ENCODE assay signal across 1 cellular context in genomic region chr14:24051789-24052655, GRCh38.
TF ChIP-seq lines count a peak whose summit lies in the region.

A gene with protein sequence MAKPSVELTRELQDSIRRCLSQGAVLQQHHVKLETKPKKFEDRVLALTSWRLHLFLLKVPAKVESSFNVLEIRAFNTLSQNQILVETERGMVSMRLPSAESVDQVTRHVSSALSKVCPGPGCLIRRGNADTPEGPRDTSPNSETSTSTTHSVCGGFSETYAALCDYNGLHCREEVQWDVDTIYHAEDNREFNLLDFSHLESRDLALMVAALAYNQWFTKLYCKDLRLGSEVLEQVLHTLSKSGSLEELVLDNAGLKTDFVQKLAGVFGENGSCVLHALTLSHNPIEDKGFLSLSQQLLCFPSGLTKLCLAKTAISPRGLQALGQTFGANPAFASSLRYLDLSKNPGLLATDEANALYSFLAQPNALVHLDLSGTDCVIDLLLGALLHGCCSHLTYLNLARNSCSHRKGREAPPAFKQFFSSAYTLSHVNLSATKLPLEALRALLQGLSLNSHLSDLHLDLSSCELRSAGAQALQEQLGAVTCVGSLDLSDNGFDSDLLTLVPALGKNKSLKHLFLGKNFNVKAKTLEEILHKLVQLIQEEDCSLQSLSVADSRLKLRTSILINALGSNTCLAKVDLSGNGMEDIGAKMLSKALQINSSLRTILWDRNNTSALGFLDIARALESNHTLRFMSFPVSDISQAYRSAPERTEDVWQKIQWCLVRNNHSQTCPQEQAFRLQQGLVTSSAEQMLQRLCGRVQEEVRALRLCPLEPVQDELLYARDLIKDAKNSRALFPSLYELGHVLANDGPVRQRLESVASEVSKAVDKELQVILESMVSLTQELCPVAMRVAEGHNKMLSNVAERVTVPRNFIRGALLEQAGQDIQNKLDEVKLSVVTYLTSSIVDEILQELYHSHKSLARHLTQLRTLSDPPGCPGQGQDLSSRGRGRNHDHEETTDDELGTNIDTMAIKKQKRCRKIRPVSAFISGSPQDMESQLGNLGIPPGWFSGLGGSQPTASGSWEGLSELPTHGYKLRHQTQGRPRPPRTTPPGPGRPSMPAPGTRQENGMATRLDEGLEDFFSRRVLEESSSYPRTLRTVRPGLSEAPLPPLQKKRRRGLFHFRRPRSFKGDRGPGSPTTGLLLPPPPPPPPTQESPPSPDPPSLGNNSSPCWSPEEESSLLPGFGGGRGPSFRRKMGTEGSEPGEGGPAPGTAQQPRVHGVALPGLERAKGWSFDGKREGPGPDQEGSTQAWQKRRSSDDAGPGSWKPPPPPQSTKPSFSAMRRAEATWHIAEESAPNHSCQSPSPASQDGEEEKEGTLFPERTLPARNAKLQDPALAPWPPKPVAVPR (N-terminal part only) (plus strand): TSS chr14:24052009. CDS start chr14:24052154, 145 bp downstream.

TF ChIP-seq in HepG2, 621 proteins besides CTCF, POLR2A, EP300 and RAD21 (continued from another document and continues in another):
- TF ChIP-seq AFF4 (CRISPR knock-in tag; IDR thresholded peaks at IDR 0.05): no peak; the same call in 1 of the 2 replicates
- TF ChIP-seq PPARG (CRISPR knock-in tag; conservative IDR thresholded peaks at IDR 0.05): peak; percentile 58; the same call in 1 of the 2 replicates
- peak; percentile 75; the same call in 1 of the 2 replicates for TF ChIP-seq ZSCAN25 (CRISPR knock-in tag; IDR thresholded peaks at IDR 0.05)
- peak; percentile 92; the same call in 1 of the 2 replicates for TF ChIP-seq SIN3A (IDR thresholded peaks at IDR 0.05; ENCODE audit: borderline replicate concordance, low read depth, low read length)
- peak; percentile 49; the same call in 1 of the 2 replicates for TF ChIP-seq ZMYM4 (CRISPR knock-in tag; IDR thresholded peaks at IDR 0.05)
- TF ChIP-seq ZNF639 (CRISPR knock-in tag; conservative IDR thresholded peaks at IDR 0.05): peak; percentile 22
- 0 out of 2 replicates have a peak, but pooled peaks have one; percentile 16 for TF ChIP-seq ZNF333 (CRISPR knock-in tag; IDR thresholded peaks at IDR 0.05; ENCODE audit: borderline replicate concordance)
- peak; percentile 53 for TF ChIP-seq ZGPAT (CRISPR knock-in tag; IDR thresholded peaks at IDR 0.05)
- TF ChIP-seq, protein P1, sequence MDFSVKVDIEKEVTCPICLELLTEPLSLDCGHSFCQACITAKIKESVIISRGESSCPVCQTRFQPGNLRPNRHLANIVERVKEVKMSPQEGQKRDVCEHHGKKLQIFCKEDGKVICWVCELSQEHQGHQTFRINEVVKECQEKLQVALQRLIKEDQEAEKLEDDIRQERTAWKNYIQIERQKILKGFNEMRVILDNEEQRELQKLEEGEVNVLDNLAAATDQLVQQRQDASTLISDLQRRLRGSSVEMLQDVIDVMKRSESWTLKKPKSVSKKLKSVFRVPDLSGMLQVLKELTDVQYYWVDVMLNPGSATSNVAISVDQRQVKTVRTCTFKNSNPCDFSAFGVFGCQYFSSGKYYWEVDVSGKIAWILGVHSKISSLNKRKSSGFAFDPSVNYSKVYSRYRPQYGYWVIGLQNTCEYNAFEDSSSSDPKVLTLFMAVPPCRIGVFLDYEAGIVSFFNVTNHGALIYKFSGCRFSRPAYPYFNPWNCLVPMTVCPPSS (IDR thresholded peaks at IDR 0.05): no peak
- no peak for TF ChIP-seq FOXJ3 (CRISPR knock-in tag; IDR thresholded peaks at IDR 0.05; ENCODE audit: borderline replicate concordance)
- peak; percentile 24; the same call in 1 of the 2 replicates for TF ChIP-seq MEIS1 (CRISPR knock-in tag; IDR thresholded peaks at IDR 0.05; ENCODE audit: borderline replicate concordance)
- TF ChIP-seq TFDP2 (CRISPR knock-in tag; IDR thresholded peaks at IDR 0.05): peak; percentile 80
- peak; percentile 80; the same call in 1 of the 2 replicates for TF ChIP-seq ZNF709 (CRISPR knock-in tag; IDR thresholded peaks at IDR 0.05)
- peak; percentile 75; the same call in 1 of the 2 replicates for TF ChIP-seq AHR (CRISPR knock-in tag; IDR thresholded peaks at IDR 0.05)
- TF ChIP-seq ZNF124 (CRISPR knock-in tag; IDR thresholded peaks at IDR 0.05): peak; percentile 54
- TF ChIP-seq SMAD1 (CRISPR knock-in tag; IDR thresholded peaks at IDR 0.05; ENCODE audit: borderline replicate concordance, low read depth): peak; percentile 61; the same call in 1 of the 2 replicates
- no peak; the same call in 1 of the 2 replicates for TF ChIP-seq DR1 (CRISPR knock-in tag; IDR thresholded peaks at IDR 0.05)
- peak; percentile 8 for TF ChIP-seq ZSCAN12 (CRISPR knock-in tag; IDR thresholded peaks at IDR 0.05)
- peak; percentile 66 for TF ChIP-seq ZBTB7B (CRISPR knock-in tag; IDR thresholded peaks at IDR 0.05)
- peak; percentile 21; the same call in 1 of the 2 replicates for TF ChIP-seq ZNF670 (CRISPR knock-in tag; IDR thresholded peaks at IDR 0.05; ENCODE audit: borderline replicate concordance)
- no peak for TF ChIP-seq ZNF878 (CRISPR knock-in tag; IDR thresholded peaks at IDR 0.05)
- peak; percentile 91 for TF ChIP-seq DNMT1 (CRISPR knock-in tag; IDR thresholded peaks at IDR 0.05)
- peak; percentile 59; the same call in 1 of the 2 replicates for TF ChIP-seq ZNF782 (CRISPR knock-in tag; IDR thresholded peaks at IDR 0.05; ENCODE audit: borderline replicate concordance)
- 0 out of 2 replicates have a peak, but pooled peaks have one; percentile 73 for TF ChIP-seq ZNF138 (CRISPR knock-in tag; IDR thresholded peaks at IDR 0.05; ENCODE audit: low read depth)
- TF ChIP-seq ZNF589 (CRISPR knock-in tag; conservative IDR thresholded peaks at IDR 0.05): peak; percentile 71
- TF ChIP-seq ZNF761 (CRISPR knock-in tag; conservative IDR thresholded peaks at IDR 0.05): peak; percentile 71
- no peak for TF ChIP-seq SYNCRIP (IDR thresholded peaks at IDR 0.05; ENCODE audit: insufficient read depth, low read depth, low read length)
- TF ChIP-seq TSC22D2 (CRISPR knock-in tag; IDR thresholded peaks at IDR 0.05; ENCODE audit: borderline replicate concordance): peak; percentile 95
- no peak for TF ChIP-seq GRHL1 (CRISPR knock-in tag; conservative IDR thresholded peaks at IDR 0.05)
- 0 out of 2 replicates have a peak, but pooled peaks have one; percentile 88 for TF ChIP-seq EHMT2 (IDR thresholded peaks at IDR 0.05; ENCODE audit: borderline replicate concordance, low read depth, low read length)
- TF ChIP-seq NAIF1 (CRISPR knock-in tag; IDR thresholded peaks at IDR 0.05; ENCODE audit: borderline replicate concordance): no peak; the same call in 1 of the 2 replicates
- TF ChIP-seq, protein P2, sequence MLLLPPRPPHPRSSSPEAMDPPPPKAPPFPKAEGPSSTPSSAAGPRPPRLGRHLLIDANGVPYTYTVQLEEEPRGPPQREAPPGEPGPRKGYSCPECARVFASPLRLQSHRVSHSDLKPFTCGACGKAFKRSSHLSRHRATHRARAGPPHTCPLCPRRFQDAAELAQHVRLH (CRISPR knock-in tag; IDR thresholded peaks at IDR 0.05; ENCODE audit: borderline replicate concordance, low read depth): peak; percentile 95; the same call in 1 of the 2 replicates
- TF ChIP-seq ZNF503 (CRISPR knock-in tag; IDR thresholded peaks at IDR 0.05): no peak
- peak; percentile 80; the same call in 1 of the 2 replicates for TF ChIP-seq SAFB2 (CRISPR knock-in tag; IDR thresholded peaks at IDR 0.05; ENCODE audit: borderline replicate concordance, low read depth)
- no peak for TF ChIP-seq FOXK2 (IDR thresholded peaks at IDR 0.05)
- TF ChIP-seq CHD2 (IDR thresholded peaks at IDR 0.05; ENCODE audit: low read depth, low read length): peak; percentile 79
- peak; percentile 66 for TF ChIP-seq ZNF563 (CRISPR knock-in tag; IDR thresholded peaks at IDR 0.05)
- TF ChIP-seq NR2F2 (IDR thresholded peaks at IDR 0.05; ENCODE audit: borderline replicate concordance, low read depth): no peak
- TF ChIP-seq PLRG1 (conservative IDR thresholded peaks at IDR 0.05): no peak
- 0 out of 2 replicates have a peak, but pooled peaks have one; percentile 33 for TF ChIP-seq ZMYM2 (CRISPR knock-in tag; IDR thresholded peaks at IDR 0.05)
- peak; percentile 80 for TF ChIP-seq ISL2 (CRISPR knock-in tag; IDR thresholded peaks at IDR 0.05)
- peak; percentile 82; the same call in 1 of the 2 replicates for TF ChIP-seq ZNF180 (CRISPR knock-in tag; IDR thresholded peaks at IDR 0.05; ENCODE audit: borderline replicate concordance, low read depth)
- peak; percentile 74; the same call in 1 of the 2 replicates for TF ChIP-seq ZNF772 (CRISPR knock-in tag; IDR thresholded peaks at IDR 0.05)
- TF ChIP-seq ZNF260 (CRISPR knock-in tag; IDR thresholded peaks at IDR 0.05; ENCODE audit: borderline replicate concordance, low read depth): no peak
- TF ChIP-seq NFE2L2 (IDR thresholded peaks at IDR 0.05; ENCODE audit: low read length): no peak
- 0 out of 2 replicates have a peak, but pooled peaks have one; percentile 37 for TF ChIP-seq DDIT3 (CRISPR knock-in tag; IDR thresholded peaks at IDR 0.05)
